ENCODE assay signal across 6 cellular contexts in the genomic region with DNA sequence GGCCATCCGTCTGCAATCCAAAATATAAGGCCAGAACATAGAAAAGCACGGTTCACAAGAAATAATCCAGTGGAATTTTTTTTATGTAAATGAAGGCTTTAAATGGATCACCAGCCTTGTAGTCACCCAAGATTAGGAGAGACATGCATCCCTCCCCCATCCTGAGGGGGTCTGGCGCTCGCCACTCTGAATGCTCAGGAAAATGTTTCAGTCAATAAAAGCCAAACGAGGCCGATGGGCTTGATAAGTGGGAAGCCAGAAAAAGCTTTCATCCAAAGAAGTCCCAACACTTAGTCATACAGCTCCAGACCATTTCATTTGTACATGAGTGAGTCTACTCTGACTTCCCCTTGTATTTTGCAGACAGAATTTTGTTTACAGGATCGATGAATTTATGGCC.
"Had no signal": no experiment of that assay in that cellular context is flagged by ENCODE, and none has a peak within 500 bp of the region (broad histone marks: within the 10 kb centered on the region; RNA-seq: fewer than 3 reads in every experiment).

No MANE protein-coding gene starts in this region.

- H3K4me3 ChIP-seq: GM23338, HAP-1 had no signal

- H2AFZ ChIP-seq: GM23338 had no signal

- H3K4me2 ChIP-seq: GM23338 had no signal

- H3K9me3 ChIP-seq: HAP-1 had no signal

- H3K27ac ChIP-seq: HL-60 had no signal

- H3K36me3 ChIP-seq: HAP-1 had no signal

- DNase-seq: H7, HFFc6, KBM-7 had no signal

- H3K4me1 ChIP-seq: HAP-1 had no signal
